Comparison of ENCODE assay signal across 15 cellular contexts in genomic region chr12:21823581-21823980, GRCh38. TPM values are rescaled to one million over a fixed set of nuclear protein-coding genes. Genes with fewer than 3 reads are reported as not detected.
DNase-seq lines count a peak whose midpoint lies in the region; ATAC-seq and TF ChIP-seq lines count a peak whose summit lies in the region.
"Had no signal": no experiment of that assay in that cellular context is flagged by ENCODE, and none has a peak within 500 bp of the region (broad histone marks: within the 10 kb centered on the region; RNA-seq: fewer than 3 reads in every experiment).

No MANE protein-coding gene starts in this region.

- no peak overlapping the region for H3K27ac ChIP-seq in smooth muscle cell (ENCODE audit: low read depth)
- H3K27ac ChIP-seq: KMS-11 had no signal

- no peaks in the 10 kb centered on the region for H3K27me3 ChIP-seq in smooth muscle cell (ENCODE audit: low read depth)

- H3K27me3 Mint-ChIP-seq in MCF 10A (ENCODE audit: insufficient read depth, unreplicated experiment), result peaks cover 23% of the 10 kb centered on the region
- H3K27me3 Mint-ChIP-seq: activated CD8-positive, alpha-beta memory T cell treated with anti-CD3 and anti-CD28 coated beads, Interleukin-2, amount 10 ng/mL, durations not matched to agents 7 days and 5 days had no signal

- H4K20me1 ChIP-seq in smooth muscle cell (ENCODE audit: low read depth), result no peaks in the 10 kb centered on the region

- no peak for ATAC-seq in HG03565 (IDR thresholded peaks at IDR 0.05; ENCODE audit: unreplicated experiment)
- ATAC-seq: activated CD8-positive, alpha-beta memory T cell treated with anti-CD3 and anti-CD28 coated beads, Interleukin-2, amount 10 ng/mL, durations not matched to agents 7 days and 5 days; GM12878; naive thymus-derived CD4-positive, alpha-beta T cell had no signal

- POLR2A ChIA-PET in MCF 10A (lab: Yijun Ruan, JAX), result no interaction called here

- H3K9me3 Mint-ChIP-seq in MCF 10A (ENCODE audit: unreplicated experiment), result no peaks in the 10 kb centered on the region
- H3K9me3 Mint-ChIP-seq: activated naive CD4-positive, alpha-beta T cell treated with anti-CD3 and anti-CD28 coated beads for 36 hours; naive thymus-derived CD4-positive, alpha-beta T cell had no signal

- no TSS peak for BruUV-seq in MCF 10A (replicated peaks; lab: Mats Ljungman, UMichigan)

- no peak overlapping the region for H3K27ac Mint-ChIP-seq in MCF 10A (ENCODE audit: low read depth, unreplicated experiment)
- H3K27ac Mint-ChIP-seq: activated CD8-positive, alpha-beta memory T cell treated with anti-CD3 and anti-CD28 coated beads, Interleukin-2, amount 10 ng/mL, durations not matched to agents 7 days and 5 days; activated naive CD4-positive, alpha-beta T cell treated with anti-CD3 and anti-CD28 coated beads for 36 hours; naive thymus-derived CD4-positive, alpha-beta T cell had no signal

- H3K9ac ChIP-seq in smooth muscle cell (ENCODE audit: low read depth), result no peak overlapping the region
- H3K9ac ChIP-seq: KMS-11 had no signal

- H3K36me3 ChIP-seq in smooth muscle cell (ENCODE audit: low read depth), result no peaks in the 10 kb centered on the region

- H3F3A ChIP-seq in smooth muscle cell (ENCODE audit: low read depth), result no peaks in the 10 kb centered on the region

- no peak overlapping the region for H3K4me3 Mint-ChIP-seq in MCF 10A (ENCODE audit: unreplicated experiment)
- H3K4me3 Mint-ChIP-seq: activated CD8-positive, alpha-beta memory T cell treated with anti-CD3 and anti-CD28 coated beads, Interleukin-2, amount 10 ng/mL, durations not matched to agents 7 days and 5 days; activated naive CD4-positive, alpha-beta T cell treated with anti-CD3 and anti-CD28 coated beads for 36 hours; naive thymus-derived CD4-positive, alpha-beta T cell had no signal

- peaks cover 15% of the 10 kb centered on the region for H3K4me1 Mint-ChIP-seq in MCF 10A (ENCODE audit: insufficient read depth, unreplicated experiment)
- H3K4me1 Mint-ChIP-seq: activated CD8-positive, alpha-beta memory T cell treated with anti-CD3 and anti-CD28 coated beads, Interleukin-2, amount 10 ng/mL, durations not matched to agents 7 days and 5 days had no signal

- H3K4me1 ChIP-seq in smooth muscle cell (ENCODE audit: low read depth), result no peaks in the 10 kb centered on the region

- 92% methylated on average over 8 of the region's 8 CpGs for WGBS in smooth muscle cell (ENCODE audit: low lambda C conversion rate)

- H3K79me2 ChIP-seq in smooth muscle cell (ENCODE audit: low read depth), result no peaks in the 10 kb centered on the region

- TF ChIP-seq CTCF in smooth muscle cell (IDR thresholded peaks at IDR 0.05; ENCODE audit: borderline replicate concordance, insufficient read depth, poor library complexity, severe bottlenecking) (no peak), MCF 10A (IDR thresholded peaks at IDR 0.05; ENCODE audit: unreplicated experiment) (no peak)

- H2AFZ ChIP-seq in smooth muscle cell (ENCODE audit: low read depth), result no peak overlapping the region

- no peaks in the 10 kb centered on the region for H3K36me3 Mint-ChIP-seq in MCF 10A (ENCODE audit: insufficient read depth, unreplicated experiment)
- H3K36me3 Mint-ChIP-seq: activated CD8-positive, alpha-beta memory T cell treated with anti-CD3 and anti-CD28 coated beads, Interleukin-2, amount 10 ng/mL, durations not matched to agents 7 days and 5 days; naive thymus-derived CD4-positive, alpha-beta T cell had no signal

- CTCF ChIA-PET in MCF 10A (lab: Yijun Ruan, JAX), result interaction anchor here (0.6 kb wide), 1 partner anchor 380 kb away, joined by 3 read pairs; no protein-coding TSS in a partner anchor

- no peak overlapping the region for H3K4me2 ChIP-seq in smooth muscle cell
- H3K4me2 ChIP-seq: KMS-11 had no signal

- intact Hi-C loops in MCF 10A (cut with micrococcal nuclease), result no loop called here

- DNase-seq in NCI-H446 (lab: John Stamatoyannopoulos, UW), result peak; percentile 9 to 55
- DNase-seq in glomerular visceral epithelial cell (ENCODE audit: extremely low spot score), result peak; percentile 58
- peak; percentile 54 for DNase-seq in medulla oblongata (ENCODE audit: extremely low spot score)
- peak; percentile 56 for DNase-seq in stromal cell of bone marrow (ENCODE audit: low read depth)
- DNase-seq in stimulated activated CD4-positive, alpha-beta T cell treated with anti-CD3 and anti-CD28 coated beads, Interleukin-15, amount 100 ng/mL, for 24 hours, result no peak
- DNase-seq in smooth muscle cell (lab: John Stamatoyannopoulos, UW; ENCODE audit: unreplicated experiment), result no peak
- no peak for DNase-seq in MCF 10A (ENCODE audit: unreplicated experiment)
- DNase-seq: activated CD8-positive, alpha-beta memory T cell treated with anti-CD3 and anti-CD28 coated beads, Interleukin-2, amount 10 ng/mL, durations not matched to agents 7 days and 5 days; activated naive CD4-positive, alpha-beta T cell treated with anti-CD3 and anti-CD28 coated beads for 36 hours; naive thymus-derived CD4-positive, alpha-beta T cell; NCI-H2081; SIG-M5 had no signal

- no peaks in the 10 kb centered on the region for H3K9me3 ChIP-seq in smooth muscle cell (replicated peaks; ENCODE audit: low read depth)

- no peak overlapping the region for H3K4me3 ChIP-seq in smooth muscle cell
- H3K4me3 ChIP-seq: GM12878 had no signal

RNA-seq across cellular contexts. Expression of gene KCNJ8, which starts 49.1 kb away (rescaled TPM):
- 0.67 TPM in 1 of 2 replicates, not detected in the other for total RNA-seq in smooth muscle cell
- not detected in 2 replicates for polyA plus RNA-seq in smooth muscle cell
- not detected in 2 replicates for total RNA-seq in MCF 10A (2022)
- total RNA-seq: activated CD8-positive, alpha-beta memory T cell treated with anti-CD3 and anti-CD28 coated beads, Interleukin-2, amount 10 ng/mL, durations not matched to agents 7 days and 5 days; activated naive CD4-positive, alpha-beta T cell treated with anti-CD3 and anti-CD28 coated beads for 36 hours; GM12878; naive thymus-derived CD4-positive, alpha-beta T cell had no signal
- polyA plus RNA-seq: GM12878; naive thymus-derived CD4-positive, alpha-beta T cell had no signal

Comparison
In these comparisons a context has a peak if more than half of its experiments do, and no peak if none do; other contexts are left out.
1. DNase-seq: peak in NCI-H446 (2 of 2), glomerular visceral epithelial cell (single experiment), medulla oblongata (single experiment) and stromal cell of bone marrow (single experiment); none in stimulated activated CD4-positive, alpha-beta T cell treated with anti-CD3 and anti-CD28 coated beads, Interleukin-15, amount 100 ng/mL, for 24 hours (single experiment), smooth muscle cell (single experiment) and MCF 10A (single experiment).